Comparison of ENCODE assay signal across 1 cellular context in the genomic region with DNA sequence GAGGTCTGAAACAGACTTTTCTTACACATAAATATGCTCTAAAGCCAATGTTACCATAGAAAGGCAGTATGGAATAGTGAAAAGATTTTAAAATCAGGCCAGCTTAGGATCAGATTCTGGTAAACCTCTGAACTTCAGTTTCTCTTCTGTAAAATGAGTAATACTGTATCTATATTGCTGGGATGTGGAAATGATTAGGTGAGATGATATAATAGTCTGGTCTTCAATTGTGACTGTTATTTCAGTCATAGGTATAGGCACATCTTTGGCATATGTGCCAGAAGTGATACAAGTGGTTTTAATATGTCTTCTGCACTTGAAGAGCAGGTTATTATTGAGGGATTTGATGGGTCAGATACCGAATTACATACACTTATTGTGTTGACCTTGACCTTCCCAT.
TF ChIP-seq lines count a peak whose summit lies in the region.

No MANE protein-coding gene starts in this region.

TF ChIP-seq in HepG2, 621 proteins besides CTCF, POLR2A, EP300 and RAD21:
- TF ChIP-seq CCDC6 (CRISPR knock-in tag; IDR thresholded peaks at IDR 0.05): no peak
- TF ChIP-seq ZNF768 (CRISPR knock-in tag; IDR thresholded peaks at IDR 0.05): no peak
- 0 out of 2 replicates have a peak, but pooled peaks have one; percentile 4 for TF ChIP-seq NAIF1 (CRISPR knock-in tag; IDR thresholded peaks at IDR 0.05; ENCODE audit: borderline replicate concordance)
